In genomic region chr4:108397850-108398249, GRCh38 we compare ENCODE assay signal across 23 cellular contexts.
DNase-seq lines count a peak whose midpoint lies in the region; ATAC-seq, FAIRE-seq and TF ChIP-seq lines count a peak whose summit lies in the region.
"Had no signal": no experiment of that assay in that cellular context is flagged by ENCODE, and none has a peak within 500 bp of the region (broad histone marks: within the 10 kb centered on the region; RNA-seq: fewer than 3 reads in every experiment).

No MANE protein-coding gene starts in this region.

- H3K27me3 Mint-ChIP-seq in T-helper 2 cell treated with Interferon-gamma antibody and Interleukin-4, amounts not matched to agents 5 μg/mL and 100 μg/mL, for 36 hours (ENCODE audit: low read depth) = peaks cover 7% of the 10 kb centered on the region

- no peak overlapping the region for H3K4me3 ChIP-seq in cardiac muscle cell
- no peak overlapping the region for H3K4me3 ChIP-seq in DND-41 (ENCODE audit: low read depth in 1 of 2, low read length in 2 of 2)
- H3K4me3 ChIP-seq in bronchial epithelial cell (ENCODE audit: low read depth, low read length) = no peak overlapping the region
- H3K4me3 ChIP-seq: A549, GM23338, HAP-1 had no signal

- ATAC-seq in Right ventricle myocardium inferior (no peak), DND-41 (ENCODE audit: insufficient read depth, low read depth) (peak; percentile 16; the same call in 2 of the 3 replicates), HG02973 (IDR thresholded peaks at IDR 0.05; ENCODE audit: unreplicated experiment) (no peak)
- peak; percentile 27 for ATAC-seq in stimulated activated effector memory CD8-positive, alpha-beta T cell treated with anti-CD3 and anti-CD28 coated beads, Interleukin-12 subunit alpha, Interleukin-12 subunit beta, amount 100 ng/mL, for 72 hours
- ATAC-seq: A549, GM23338 had no signal

- H3K4me1 ChIP-seq in cardiac muscle cell (ENCODE audit: low read depth) = peaks cover 10% of the 10 kb centered on the region
- peaks cover 27% of the 10 kb centered on the region for H3K4me1 ChIP-seq in DND-41 (ENCODE audit: insufficient read depth, low read length)
- H3K4me1 ChIP-seq: A549 had no signal

- no peaks in the 10 kb centered on the region for H3K9me3 Mint-ChIP-seq in stimulated activated effector memory CD8-positive, alpha-beta T cell treated with anti-CD3 and anti-CD28 coated beads, Interleukin-12 subunit alpha, Interleukin-12 subunit beta, amount 100 ng/mL, for 72 hours
- H3K9me3 Mint-ChIP-seq in T-helper 2 cell treated with Interferon-gamma antibody and Interleukin-4, amounts not matched to agents 5 μg/mL and 100 μg/mL, for 36 hours = no peaks in the 10 kb centered on the region
- H3K9me3 Mint-ChIP-seq: GM23338, HFFc6 had no signal

- H3K4me2 ChIP-seq in DND-41 (ENCODE audit: insufficient read depth, low read length) = no peak overlapping the region
- H3K4me2 ChIP-seq: A549, GM23338 had no signal

- peak; percentile 95 for FAIRE-seq in bronchial epithelial cell (lab: Jason Lieb, UNC)
- FAIRE-seq: A549, D721Med, GM18507, HTR-8/SVneo had no signal

- H3K27me3 ChIP-seq in cardiac muscle cell (no peaks in the 10 kb centered on the region), DND-41 (ENCODE audit: insufficient read depth, low read length, poor library complexity) (no peaks in the 10 kb centered on the region), bronchial epithelial cell (ENCODE audit: control insufficient read depth, insufficient read depth, low read length) (no peaks in the 10 kb centered on the region)

- H2AFZ ChIP-seq in DND-41 (ENCODE audit: low read depth, low read length) = no peak overlapping the region
- H2AFZ ChIP-seq: GM23338 had no signal

- no peak overlapping the region for H3K9ac ChIP-seq in DND-41 (ENCODE audit: low read depth, low read length)

- no peak overlapping the region for H3K4me3 Mint-ChIP-seq in stimulated activated effector memory CD8-positive, alpha-beta T cell treated with anti-CD3 and anti-CD28 coated beads, Interleukin-12 subunit alpha, Interleukin-12 subunit beta, amount 100 ng/mL, for 72 hours
- no peak overlapping the region for H3K4me3 Mint-ChIP-seq in T-helper 2 cell treated with Interferon-gamma antibody and Interleukin-4, amounts not matched to agents 5 μg/mL and 100 μg/mL, for 36 hours
- H3K4me3 Mint-ChIP-seq: B cell, GM23338, HFFc6 had no signal

- H3K9me3 ChIP-seq in cardiac muscle cell (ENCODE audit: low read depth) (no peaks in the 10 kb centered on the region), DND-41 (ENCODE audit: insufficient read depth, low read length, severe bottlenecking) (no peaks in the 10 kb centered on the region)
- H3K9me3 ChIP-seq: A549, HAP-1 had no signal

- H3K36me3 Mint-ChIP-seq in stimulated activated effector memory CD8-positive, alpha-beta T cell treated with anti-CD3 and anti-CD28 coated beads, Interleukin-12 subunit alpha, Interleukin-12 subunit beta, amount 100 ng/mL, for 72 hours = no peaks in the 10 kb centered on the region
- no peaks in the 10 kb centered on the region for H3K36me3 Mint-ChIP-seq in T-helper 2 cell treated with Interferon-gamma antibody and Interleukin-4, amounts not matched to agents 5 μg/mL and 100 μg/mL, for 36 hours (ENCODE audit: low read depth)

- no peaks in the 10 kb centered on the region for H3K36me3 ChIP-seq in cardiac muscle cell
- H3K36me3 ChIP-seq in DND-41 (ENCODE audit: insufficient read depth, low read length) = no peaks in the 10 kb centered on the region
- H3K36me3 ChIP-seq in bronchial epithelial cell (ENCODE audit: control insufficient read depth, insufficient read depth, low read length) = no peaks in the 10 kb centered on the region
- H3K36me3 ChIP-seq: HAP-1 had no signal

- H3K79me2 ChIP-seq in DND-41 (ENCODE audit: insufficient read depth, low read length) = no peaks in the 10 kb centered on the region

- H3K27ac Mint-ChIP-seq in stimulated activated effector memory CD8-positive, alpha-beta T cell treated with anti-CD3 and anti-CD28 coated beads, Interleukin-12 subunit alpha, Interleukin-12 subunit beta, amount 100 ng/mL, for 72 hours = no peak overlapping the region
- no peak overlapping the region for H3K27ac Mint-ChIP-seq in T-helper 2 cell treated with Interferon-gamma antibody and Interleukin-4, amounts not matched to agents 5 μg/mL and 100 μg/mL, for 36 hours
- H3K27ac Mint-ChIP-seq: B cell, GM23338, HFFc6 had no signal

- intact Hi-C loops in Right ventricle myocardium inferior (cut with DNase I) = no loop called here

- H3K4me1 Mint-ChIP-seq in stimulated activated effector memory CD8-positive, alpha-beta T cell treated with anti-CD3 and anti-CD28 coated beads, Interleukin-12 subunit alpha, Interleukin-12 subunit beta, amount 100 ng/mL, for 72 hours = no peaks in the 10 kb centered on the region
- H3K4me1 Mint-ChIP-seq in T-helper 2 cell treated with Interferon-gamma antibody and Interleukin-4, amounts not matched to agents 5 μg/mL and 100 μg/mL, for 36 hours (ENCODE audit: low read depth) = peaks cover 4% of the 10 kb centered on the region
- H3K4me1 Mint-ChIP-seq: B cell had no signal

- DNase-seq in cardiac muscle cell (ENCODE audit: low read depth in 1 of 2, low spot score in 1 of 2) (no peak), Right ventricle myocardium inferior (ENCODE audit: missing footprints) (no peak), DND-41 (no peak), bronchial epithelial cell (ENCODE audit: low read depth) (no peak)
- no peak for DNase-seq in stimulated activated effector memory CD8-positive, alpha-beta T cell treated with anti-CD3 and anti-CD28 coated beads, Interleukin-12 subunit alpha, Interleukin-12 subunit beta, amount 100 ng/mL, for 72 hours (ENCODE audit: low spot score in 2 of 2)
- no peak for DNase-seq in T-helper 2 cell treated with Interferon-gamma antibody and Interleukin-4, amounts not matched to agents 5 μg/mL and 100 μg/mL, for 36 hours (ENCODE audit: low spot score)
- DNase-seq: HFFc6, KG1, MM.1S, NCI-H1694 treated with DMSO at 0.1 percent for 48 hours, NCI-H2081, NCI-H2227 treated with DMSO at 0.1 percent for 48 hours, NCI-H69, RPMI8226, SHP77 had no signal

- no peak for TF ChIP-seq CTCF in cardiac muscle cell (IDR thresholded peaks at IDR 0.05; ENCODE audit: low read depth, low read length)
- no peak for TF ChIP-seq CTCF in DND-41 (IDR thresholded peaks at IDR 0.05; ENCODE audit: borderline replicate concordance, extremely low read depth, low read length, poor library complexity, severe bottlenecking)
- no peak for TF ChIP-seq CTCF in bronchial epithelial cell (IDR thresholded peaks at IDR 0.05; ENCODE audit: insufficient read depth, low read length, severe bottlenecking)

- H3K27ac ChIP-seq in cardiac muscle cell (peak overlapping the region; percentile 7), DND-41 (ENCODE audit: low read length) (0 out of 2 replicates have a peak overlapping the region, but pooled peaks have one; percentile 4)
- H3K27ac ChIP-seq: A549 had no signal

- no peaks in the 10 kb centered on the region for H4K20me1 ChIP-seq in DND-41 (ENCODE audit: insufficient read depth, low read length)

Comparison
In these comparisons a context has a peak if more than half of its experiments do, and no peak if none do; other contexts are left out.
1. ATAC-seq: peak in DND-41 (single experiment) and stimulated activated effector memory CD8-positive, alpha-beta T cell treated with anti-CD3 and anti-CD28 coated beads, Interleukin-12 subunit alpha, Interleukin-12 subunit beta, amount 100 ng/mL, for 72 hours (single experiment); none in Right ventricle myocardium inferior (single experiment) and HG02973 (single experiment).